Comparison of ENCODE assay signal across 1 cellular context in genomic region chr3:117752984-117753717, GRCh38.
TF ChIP-seq lines count a peak whose summit lies in the region.

No MANE protein-coding gene starts in this region.

TF ChIP-seq in WTC11, 78 proteins besides CTCF, POLR2A, EP300 and RAD21 (continued from another document):
- TF ChIP-seq FOXP4 (CRISPR knock-in tag; IDR thresholded peaks at IDR 0.05) (no peak), ATF2 (CRISPR knock-in tag; IDR thresholded peaks at IDR 0.05; ENCODE audit: borderline replicate concordance, low read depth) (no peak), TEAD1 (CRISPR knock-in tag; IDR thresholded peaks at IDR 0.05) (no peak), ESRRA (CRISPR knock-in tag; IDR thresholded peaks at IDR 0.05; ENCODE audit: borderline replicate concordance) (no peak)
